In the genomic region with DNA sequence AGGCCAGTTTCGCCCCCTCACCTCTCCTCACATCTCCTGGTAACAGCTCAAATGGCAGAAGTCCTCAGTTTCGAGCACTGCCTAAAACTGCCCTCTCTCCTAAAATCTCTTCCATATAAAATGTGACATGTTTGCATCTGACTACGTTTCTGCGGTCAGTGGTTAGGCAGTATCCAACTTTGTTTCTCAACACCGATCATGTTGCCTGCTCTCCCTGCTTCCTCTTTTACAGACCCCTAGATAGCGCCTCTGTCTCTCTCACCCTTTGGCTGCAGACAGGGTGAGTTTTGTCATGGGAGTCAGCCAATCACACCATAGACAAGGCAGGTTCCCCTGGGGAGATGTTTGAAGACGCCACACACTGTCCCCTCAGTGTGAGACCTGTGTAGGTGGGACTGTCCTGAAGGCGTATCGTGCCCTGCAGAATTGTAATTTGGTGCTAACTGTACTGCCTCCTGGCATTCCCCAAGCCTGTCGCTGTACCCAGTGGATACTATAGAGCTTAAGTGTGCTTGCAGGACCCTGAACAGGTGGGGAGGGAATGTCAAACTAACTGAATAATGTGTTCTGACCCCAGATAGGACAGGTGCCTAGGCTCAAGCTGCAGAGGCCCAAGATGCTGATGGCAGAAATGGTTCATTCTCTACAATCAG, we compare ENCODE assay signal across 8 cellular contexts. TPM values are rescaled to one million over a fixed set of nuclear protein-coding genes. Genes with fewer than 3 reads are reported as not detected.
DNase-seq lines count a peak whose midpoint lies in the region; FAIRE-seq and TF ChIP-seq lines count a peak whose summit lies in the region.

No MANE protein-coding gene starts in this region.

- FAIRE-seq in H1 (lab: Jason Lieb, UNC), result no peak

- H3K4me3 Mint-ChIP-seq in H9, result peak overlapping the region; percentile 74 to 75

- H3K9me3 ChIP-seq in H9 (ENCODE audit: control insufficient read depth, low read depth, low read length) (no peaks in the 10 kb centered on the region), NT2/D1 (ENCODE audit: insufficient read depth, low read length) (no peaks in the 10 kb centered on the region), H1 (ENCODE audit: insufficient read depth in 2 of 2, low read depth in 1 of 2, low read length in 1 of 2) (no peaks in the 10 kb centered on the region), muscle layer of colon (ENCODE audit: low read length) (no peaks in the 10 kb centered on the region)

- no peak overlapping the region for H3K18ac ChIP-seq in H9 (ENCODE audit: insufficient read length, low read depth, low read length)
- H3K18ac ChIP-seq in H1 (ENCODE audit: extremely low read depth, low read length), result no peak overlapping the region

- H4K8ac ChIP-seq in H9 (replicated peaks; ENCODE audit: insufficient read length, low read depth, low read length) (no peak overlapping the region), H1 (ENCODE audit: extremely low read depth, insufficient read depth, low read length) (no peak overlapping the region)

- H2BK5ac ChIP-seq in H9 (ENCODE audit: insufficient read length, low read length), result no peak overlapping the region
- no peak overlapping the region for H2BK5ac ChIP-seq in H1 (ENCODE audit: low read depth, low read length)

- POLR2A ChIA-PET in H1 (lab: Charles Lee; ENCODE audit: partially characterized antibody), result interaction anchor here (0.7 to 1.5 kb wide), 7 partner anchors 10 to 370 kb away, joined by 3 to 6 read pairs (median 3); a partner anchor contains a TSS

- no peak for TF ChIP-seq CTCF in GM10266 (IDR thresholded peaks at IDR 0.05; ENCODE audit: control insufficient read depth, insufficient read depth, low read depth, missing control alignments)
- TF ChIP-seq CTCF in H9 (conservative IDR thresholded peaks at IDR 0.05), result no peak
- TF ChIP-seq CTCF in H1 (IDR thresholded peaks at IDR 0.05; ENCODE audit: control extremely low read depth in 1 of 3, insufficient read depth in 1 of 3, low read depth in 1 of 3, low read length in 3 of 3), result no peak

- DNase-seq in GM10266 (ENCODE audit: extremely low spot score) (peak; percentile 67), H9 (no peak), NT2/D1 (ENCODE audit: low read depth, low spot score) (no peak), H1 (ENCODE audit: low read depth in 1 of 2, low spot score in 2 of 2) (no peak), mesenteric fat pad (ENCODE audit: low spot score) (no peak), UCSD-AML1 (lab: John Stamatoyannopoulos, UW; ENCODE audit: unreplicated experiment) (no peak), nucleus accumbens (lab: John Stamatoyannopoulos, UW) (no peak)

- TF ChIP-seq POLR2A in H1 (IDR thresholded peaks at IDR 0.05; ENCODE audit: control extremely low read depth in 1 of 2, low read depth in 2 of 2, low read length in 2 of 2), result no peak

- H3K4ac ChIP-seq in H9 (ENCODE audit: low read depth, low read length) (no peak overlapping the region), H1 (replicated peaks; ENCODE audit: insufficient read length, low read depth, low read length) (no peak overlapping the region)

- H3K79me2 ChIP-seq in H9 (ENCODE audit: insufficient read depth, low read length) (no peaks in the 10 kb centered on the region), H1 (ENCODE audit: control insufficient read depth in 1 of 2, insufficient read depth in 2 of 2, low read length in 2 of 2) (0 out of 4 replicates have a peak, but pooled peaks cover 0 to 2% of the 10 kb centered on the region in 2 experiments)

- no peaks in the 10 kb centered on the region for H3K27me3 ChIP-seq in H9 (ENCODE audit: insufficient read depth, low read length)
- H3K27me3 ChIP-seq in NT2/D1 (ENCODE audit: insufficient read depth, insufficient read length), result no peaks in the 10 kb centered on the region
- peaks cover 0 to 2% (median 0%) of the 10 kb centered on the region in 4 experiments; a peak in 1 of 7 replicates for H3K27me3 ChIP-seq in H1 (replicated peaks in 1 of 4; ENCODE audit: control insufficient read depth in 3 of 4, extremely low read depth in 1 of 4, insufficient read depth in 3 of 4, low read length in 3 of 4)
- H3K27me3 ChIP-seq in muscle layer of colon (ENCODE audit: control insufficient read depth in 1 of 2, insufficient read depth in 2 of 2, low read length in 2 of 2), result no peaks in the 10 kb centered on the region

- H3K36me3 ChIP-seq in NT2/D1 (ENCODE audit: insufficient read depth, insufficient read length, low read length) (peaks cover 30% of the 10 kb centered on the region), H1 (ENCODE audit: control insufficient read depth in 2 of 4, insufficient read depth in 4 of 4, low read length in 3 of 4) (peaks cover 0 to 10% (median 1%) of the 10 kb centered on the region in 4 experiments; a peak in 2 of 8 replicates), muscle layer of colon (ENCODE audit: insufficient read depth, low read length) (peaks cover 4% of the 10 kb centered on the region)

- no peak for TF ChIP-seq EP300 in H1 (IDR thresholded peaks at IDR 0.05; ENCODE audit: borderline replicate concordance in 1 of 2, low read depth in 2 of 2, low read length in 2 of 2)

- H2AK5ac ChIP-seq in H9 (ENCODE audit: insufficient read length, low read length) (no peak overlapping the region), H1 (ENCODE audit: low read depth, low read length) (no peak overlapping the region)

- peaks cover 0 to 12% (median 8%) of the 10 kb centered on the region in 3 experiments; a peak in 4 of 7 replicates for H3K36me3 Mint-ChIP-seq in H9 (ENCODE audit: insufficient read depth in 1 of 3, low read depth in 3 of 3)

- no peak overlapping the region for H3T11ph ChIP-seq in H9 (ENCODE audit: low read length)

- H3K56ac ChIP-seq in H9 (ENCODE audit: insufficient read length, low read depth, low read length) (no peak overlapping the region), H1 (replicated peaks; ENCODE audit: insufficient read length, low read depth, low read length) (no peak overlapping the region)

- H3K27ac ChIP-seq in H9 (ENCODE audit: insufficient read length, low read depth, low read length) (no peak overlapping the region), H1 (ENCODE audit: low read depth, low read length) (no peak overlapping the region), muscle layer of colon (ENCODE audit: low read depth, low read length) (peak overlapping the region; percentile 90)

- no peak overlapping the region for H3K14ac ChIP-seq in H9 (ENCODE audit: insufficient read depth, low read length)
- no peak overlapping the region for H3K14ac ChIP-seq in H1 (ENCODE audit: insufficient read length)

- no peak overlapping the region for H2BK12ac ChIP-seq in H9 (ENCODE audit: insufficient read length, low read depth, low read length)
- no peak overlapping the region for H2BK12ac ChIP-seq in H1 (ENCODE audit: low read depth, low read length)

- H3K4me2 ChIP-seq in H9 (ENCODE audit: insufficient read depth, insufficient read length, low read length) (peak overlapping the region; percentile 69), H1 (ENCODE audit: insufficient read depth in 1 of 2, low read depth in 2 of 2, low read length in 2 of 2) (peak overlapping the region; percentile 78 to 94)

- H3K4me1 ChIP-seq in H9 (ENCODE audit: insufficient read depth, low read length) (peaks cover 5% of the 10 kb centered on the region; the same call in 1 of the 2 replicates), NT2/D1 (ENCODE audit: insufficient read depth, insufficient read length) (no peaks in the 10 kb centered on the region), H1 (replicated peaks in 1 of 4; ENCODE audit: control insufficient read depth in 3 of 4, insufficient read depth in 4 of 4, low read length in 3 of 4) (peaks cover 0 to 4% (median 2%) of the 10 kb centered on the region in 4 experiments; a peak in 4 of 7 replicates), muscle layer of colon (ENCODE audit: insufficient read depth, low read length) (peaks cover 10% of the 10 kb centered on the region)

- H3K23me2 ChIP-seq in H9 (ENCODE audit: insufficient read length, low read depth, low read length, poor library complexity, severe bottlenecking) (peaks cover 8% of the 10 kb centered on the region), H1 (ENCODE audit: low read depth, low read length) (peaks cover 4% of the 10 kb centered on the region; the same call in 1 of the 2 replicates)

- H3K4me3 ChIP-seq in NT2/D1 (ENCODE audit: insufficient read length, low read depth) (peak overlapping the region; percentile 78), H1 (ENCODE audit: extremely low read depth in 1 of 4, insufficient read depth in 2 of 4, low read depth in 3 of 4, low read length in 4 of 4) (peak overlapping the region; percentile 68 to 87 (median 76); a peak in 7 of 8 replicates), muscle layer of colon (ENCODE audit: low read depth in 1 of 2, low read length in 2 of 2) (peak overlapping the region; percentile 85)

- CTCF ChIA-PET in H1 (lab: Charles Lee; ENCODE audit: partially characterized antibody), result interaction anchor here (1.0 to 1.2 kb wide), 3 partner anchors 10 to 772 kb away, joined by 3 to 4 read pairs (median 3); no protein-coding TSS in a partner anchor

- H2BK20ac ChIP-seq in H9 (ENCODE audit: low read depth, low read length, poor library complexity, severe bottlenecking), result no peak overlapping the region
- H2BK20ac ChIP-seq in H1 (ENCODE audit: low read length), result no peak overlapping the region

- H3K23ac ChIP-seq in H9 (ENCODE audit: insufficient read length, low read depth, low read length), result no peak overlapping the region
- no peak overlapping the region for H3K23ac ChIP-seq in H1 (ENCODE audit: insufficient read length)

- H3K9me3 Mint-ChIP-seq in H9, result no peaks in the 10 kb centered on the region

- H4K5ac ChIP-seq in H9 (ENCODE audit: insufficient read length, low read depth, low read length), result no peak overlapping the region
- H4K5ac ChIP-seq in H1 (ENCODE audit: insufficient read length, low read depth, low read length), result no peak overlapping the region

- WGBS in H9 (ENCODE audit: extremely low coverage, insufficient read length, low lambda C conversion rate), result no CpG with 5 or more reads among the region's 10 CpGs
- WGBS in H1 (ENCODE audit: extremely low coverage in 1 of 2, insufficient coverage in 1 of 2, insufficient read length in 1 of 2, insufficient replicate concordance in 2 of 2, low coverage in 1 of 2, low lambda C conversion rate in 2 of 2, missing lambda C conversion rate in 1 of 2), 2 experiments, result 87% methylated on average over 10 of the region's 10 CpGs; no CpG with 5 or more reads in 1 of the 2 experiments

- no peaks in the 10 kb centered on the region for H4K20me1 ChIP-seq in H9 (ENCODE audit: control insufficient read depth, insufficient read depth, insufficient read length)
- H4K20me1 ChIP-seq in H1 (replicated peaks in 1 of 2; ENCODE audit: control insufficient read depth in 1 of 2, insufficient read depth in 2 of 2, low read length in 2 of 2), result peaks cover 0 to 8% of the 10 kb centered on the region in 2 experiments

- H3K79me1 ChIP-seq in H9 (ENCODE audit: insufficient read depth, low read depth, low read length, poor library complexity, severe bottlenecking), result no peaks in the 10 kb centered on the region
- H3K79me1 ChIP-seq in H1 (ENCODE audit: low read depth, low read length), result no peaks in the 10 kb centered on the region

- H2BK120ac ChIP-seq in H9 (ENCODE audit: low read depth, low read length, poor library complexity, severe bottlenecking) (no peak overlapping the region), H1 (replicated peaks; ENCODE audit: low read depth, low read length) (no peak overlapping the region)

- no peak overlapping the region for H3K9ac ChIP-seq in H9 (ENCODE audit: extremely low read depth, insufficient read length, low read length)
- H3K9ac ChIP-seq in NT2/D1 (ENCODE audit: insufficient read length, low read depth), result peak overlapping the region; percentile 92
- no peak overlapping the region for H3K9ac ChIP-seq in H1 (replicated peaks in 1 of 4; ENCODE audit: extremely low read depth in 1 of 4, low read depth in 3 of 4, low read length in 3 of 4)
- H3K9ac ChIP-seq in muscle layer of colon (ENCODE audit: low read length), result peak overlapping the region; percentile 59

- H3K4me1 Mint-ChIP-seq in H9, result peaks cover 6 to 10% of the 10 kb centered on the region in 2 experiments

- peaks cover 4% of the 10 kb centered on the region for H3K27me3 Mint-ChIP-seq in H9 (ENCODE audit: low read depth)

- H3K27ac Mint-ChIP-seq in H9, result no peak overlapping the region

- no peak for TF ChIP-seq RAD21 in H1 (IDR thresholded peaks at IDR 0.05 in 1 of 2, conservative IDR thresholded peaks at IDR 0.05 in 1 of 2; ENCODE audit: low read depth in 2 of 2, low read length in 2 of 2)

- H2BK15ac ChIP-seq in H9 (ENCODE audit: low read depth, low read length), result no peak overlapping the region
- H2BK15ac ChIP-seq in H1 (ENCODE audit: low read length), result no peak overlapping the region

- H2AFZ ChIP-seq in H9 (ENCODE audit: low read length) (no peak overlapping the region), H1 (ENCODE audit: low read length) (no peak overlapping the region)

- no peak overlapping the region for H4K91ac ChIP-seq in H9 (ENCODE audit: insufficient read length, low read depth, low read length)
- H4K91ac ChIP-seq in H1 (replicated peaks; ENCODE audit: insufficient read length, low read length), result no peak overlapping the region

RNA-seq across cellular contexts. Expression of a gene that starts 1.1 kb away (rescaled TPM):
- total RNA-seq in H9 (2021), result 53.7 and 56.3 TPM in 2 replicates
- 69.2 and 73.4 TPM in 2 replicates for total RNA-seq in H1 (2021; fragmentation: NEBNext Ultra II Directional; extraction: Animal tissue kit (Norgen Biotek cat#: 25700))
- 38.1 and 39.7 TPM in 2 replicates for polyA plus RNA-seq in H1 (2011; rRNA removed)
- 55.6 TPM for polyA plus RNA-seq in H1 (2011; cell fraction: cytosol; rRNA removed)
- polyA plus RNA-seq in H1 (2011; cell fraction: nucleus; rRNA removed), result 42.6 TPM
- 55.2 to 73.8 TPM (median 57.7 TPM) in 4 replicates for polyA plus RNA-seq in H1 (2012, experiment 1 of 2)
- 10.1 TPM for polyA plus RNA-seq in H1 (2012, experiment 2 of 2)
- polyA plus RNA-seq in H1 (2013, experiment 1 of 2), result 84.9 TPM
- 93.4 TPM for polyA plus RNA-seq in H1 (2013, experiment 2 of 2)
- polyA minus RNA-seq in H1 (2011; rRNA and poly(A)+ RNA removed), result 23.6 and 32.0 TPM in 2 replicates
- polyA minus RNA-seq in H1 (2011; cell fraction: cytosol; rRNA and poly(A)+ RNA removed), result 18.1 TPM
- 34.0 TPM for polyA minus RNA-seq in H1 (2011; cell fraction: nucleus; rRNA and poly(A)+ RNA removed)
- total RNA-seq in mesenteric fat pad, result 168 TPM

RNA-seq across cellular contexts. Expression of a gene that starts 45.6 kb away (rescaled TPM):
- 14.4 and 15.5 TPM in 2 replicates for total RNA-seq in H9 (2021)
- total RNA-seq in H1 (2021; fragmentation: NEBNext Ultra II Directional; extraction: Animal tissue kit (Norgen Biotek cat#: 25700)), result 9.5 and 13.2 TPM in 2 replicates
- 5.5 and 8.1 TPM in 2 replicates for polyA plus RNA-seq in H1 (2011; rRNA removed)
- 3.9 TPM for polyA plus RNA-seq in H1 (2011; cell fraction: cytosol; rRNA removed)
- polyA plus RNA-seq in H1 (2011; cell fraction: nucleus; rRNA removed), result 11.4 TPM
- polyA plus RNA-seq in H1 (2012, experiment 1 of 2), result 6.2 to 9.2 TPM (median 8.7 TPM) in 4 replicates
- polyA plus RNA-seq in H1 (2012, experiment 2 of 2), result 1.7 TPM
- 2.9 TPM for polyA plus RNA-seq in H1 (2013, experiment 1 of 2)
- 3.2 TPM for polyA plus RNA-seq in H1 (2013, experiment 2 of 2)
- polyA minus RNA-seq in H1 (2011; rRNA and poly(A)+ RNA removed), result 16.2 and 17.9 TPM in 2 replicates
- 5.1 TPM for polyA minus RNA-seq in H1 (2011; cell fraction: cytosol; rRNA and poly(A)+ RNA removed)
- polyA minus RNA-seq in H1 (2011; cell fraction: nucleus; rRNA and poly(A)+ RNA removed), result 27.7 TPM
- total RNA-seq in mesenteric fat pad, result 11.9 TPM

Comparison
In these comparisons a context has a peak if more than half of its experiments do, and no peak if none do; other contexts are left out.
1. H3K9ac ChIP-seq: peak in NT2/D1 (single experiment) and muscle layer of colon (single experiment); none in H9 (single experiment) and H1 (0 of 4).
2. Peak in every context shown above with its lines, with median percentiles within 50 percentile points of each other: H3K4me3 ChIP-seq.